In genomic region chr20:50824137-50824536, GRCh38 we compare ENCODE assay signal across 12 cellular contexts. TPM values are rescaled to one million over a fixed set of nuclear protein-coding genes. Genes with fewer than 3 reads are reported as not detected.
DNase-seq lines count a peak whose midpoint lies in the region; ATAC-seq, FAIRE-seq and TF ChIP-seq lines count a peak whose summit lies in the region.
"Had no signal": no experiment of that assay in that cellular context is flagged by ENCODE, and none has a peak within 500 bp of the region (broad histone marks: within the 10 kb centered on the region; RNA-seq: fewer than 3 reads in every experiment).

No MANE protein-coding gene starts in this region.

- DNase-seq in Right ventricle myocardium superior (peak; percentile 54), left ventricle myocardium inferior (no peak), astrocyte (ENCODE audit: low read depth) (peak; percentile 87), lower lobe of right lung (no peak), uterus (peak; percentile 26 to 62)
- no peak for DNase-seq in central memory CD4-positive, alpha-beta T cell
- DNase-seq: activated CD4-positive, alpha-beta T cell treated with anti-CD3 and anti-CD28 coated beads, Interleukin-2, amount 10 ng/mL, durations not matched to agents 24 days and 14 days; activated naive CD4-positive, alpha-beta T cell treated with anti-CD3 and anti-CD28 coated beads for 36 hours; NCI-H2107; SJCRH30 had no signal

- H3K4me3 ChIP-seq in left ventricle myocardium inferior, result no peak overlapping the region
- H3K4me3 ChIP-seq in astrocyte (ENCODE audit: insufficient read depth, low read depth, low read length), result no peak overlapping the region
- H3K4me3 ChIP-seq in lower lobe of right lung, result no peak overlapping the region
- no peak overlapping the region for H3K4me3 ChIP-seq in uterus
- H3K4me3 ChIP-seq: SJCRH30 had no signal

- TF ChIP-seq CTCF in left ventricle myocardium inferior (IDR thresholded peaks at IDR 0.05; ENCODE audit: borderline replicate concordance) (no peak), astrocyte (IDR thresholded peaks at IDR 0.05; ENCODE audit: insufficient read depth, low read depth, low read length) (no peak), lower lobe of right lung (IDR thresholded peaks at IDR 0.05) (no peak), uterus (IDR thresholded peaks at IDR 0.05) (no peak)

- no peaks in the 10 kb centered on the region for H3K79me2 ChIP-seq in astrocyte (ENCODE audit: insufficient read depth, low read length)

- H3K4me3 Mint-ChIP-seq in astrocyte (ENCODE audit: unreplicated experiment), result no peak overlapping the region
- H3K4me3 Mint-ChIP-seq: activated CD4-positive, alpha-beta T cell treated with anti-CD3 and anti-CD28 coated beads, Interleukin-2, amount 10 ng/mL, durations not matched to agents 24 days and 14 days; activated naive CD4-positive, alpha-beta T cell treated with anti-CD3 and anti-CD28 coated beads for 36 hours had no signal

- intact Hi-C loops in Right ventricle myocardium superior (cut with DNase I), result no loop called here
- intact Hi-C loops in left ventricle myocardium inferior (cut with micrococcal nuclease), result no loop called here
- intact Hi-C loops in lower lobe of right lung (cut with DNase I), result no loop called here
- intact Hi-C loops in uterus (cut with DNase I; ENCODE audit: low total_unique reads), result no loop called here

- no peak overlapping the region for H2AFZ ChIP-seq in astrocyte (ENCODE audit: low read depth, low read length)

- no peak overlapping the region for H3K27ac ChIP-seq in left ventricle myocardium inferior (replicated peaks)
- H3K27ac ChIP-seq in astrocyte (ENCODE audit: low read depth, low read length), result no peak overlapping the region
- no peak overlapping the region for H3K27ac ChIP-seq in lower lobe of right lung
- H3K27ac ChIP-seq in uterus, result no peak overlapping the region
- H3K27ac ChIP-seq: SJCRH30 had no signal

- no peaks in the 10 kb centered on the region for H3K27me3 Mint-ChIP-seq in astrocyte (ENCODE audit: low read depth, unreplicated experiment)
- H3K27me3 Mint-ChIP-seq: activated CD4-positive, alpha-beta T cell treated with anti-CD3 and anti-CD28 coated beads, Interleukin-2, amount 10 ng/mL, durations not matched to agents 24 days and 14 days had no signal

- H3K4me2 ChIP-seq in astrocyte (ENCODE audit: low read length), result peak overlapping the region; percentile 51

- no peaks in the 10 kb centered on the region for H3K36me3 ChIP-seq in left ventricle myocardium inferior
- H3K36me3 ChIP-seq in astrocyte (ENCODE audit: insufficient read depth, low read length), result no peaks in the 10 kb centered on the region
- no peaks in the 10 kb centered on the region for H3K36me3 ChIP-seq in lower lobe of right lung
- H3K36me3 ChIP-seq in uterus, result no peaks in the 10 kb centered on the region
- H3K36me3 ChIP-seq: SJCRH30 had no signal

- peaks cover 4% of the 10 kb centered on the region for H3K4me1 Mint-ChIP-seq in astrocyte (ENCODE audit: low read depth, unreplicated experiment)

- TF ChIP-seq POLR2A in uterus (IDR thresholded peaks at IDR 0.05), result no peak

- H3K9ac ChIP-seq in astrocyte (ENCODE audit: low read length), result no peak overlapping the region

- no peak overlapping the region for H3K27ac Mint-ChIP-seq in astrocyte (ENCODE audit: unreplicated experiment)
- H3K27ac Mint-ChIP-seq: activated CD4-positive, alpha-beta T cell treated with anti-CD3 and anti-CD28 coated beads, Interleukin-2, amount 10 ng/mL, durations not matched to agents 24 days and 14 days; activated naive CD4-positive, alpha-beta T cell treated with anti-CD3 and anti-CD28 coated beads for 36 hours had no signal

- peaks cover 21% of the 10 kb centered on the region for H3K36me3 Mint-ChIP-seq in astrocyte (ENCODE audit: low read depth, unreplicated experiment)

- H3K9me3 Mint-ChIP-seq in astrocyte (ENCODE audit: unreplicated experiment), result peaks cover 2% of the 10 kb centered on the region
- H3K9me3 Mint-ChIP-seq: activated naive CD4-positive, alpha-beta T cell treated with anti-CD3 and anti-CD28 coated beads for 36 hours had no signal

- H3K9me3 ChIP-seq in left ventricle myocardium inferior (replicated peaks) (no peaks in the 10 kb centered on the region), astrocyte (ENCODE audit: insufficient read depth, low read depth, low read length) (no peaks in the 10 kb centered on the region), lower lobe of right lung (no peaks in the 10 kb centered on the region), uterus (no peaks in the 10 kb centered on the region)
- H3K9me3 ChIP-seq: SJCRH30 had no signal

- H4K20me1 ChIP-seq in astrocyte (ENCODE audit: insufficient read depth, low read length), result no peaks in the 10 kb centered on the region

- no peaks in the 10 kb centered on the region for H3K4me1 ChIP-seq in left ventricle myocardium inferior
- H3K4me1 ChIP-seq in astrocyte (ENCODE audit: insufficient read depth, low read length), result peaks cover 8% of the 10 kb centered on the region
- no peaks in the 10 kb centered on the region for H3K4me1 ChIP-seq in lower lobe of right lung
- H3K4me1 ChIP-seq in uterus, result no peaks in the 10 kb centered on the region
- H3K4me1 ChIP-seq: SJCRH30 had no signal

- H3K27me3 ChIP-seq in left ventricle myocardium inferior (ENCODE audit: low read depth), result no peaks in the 10 kb centered on the region
- H3K27me3 ChIP-seq in astrocyte (ENCODE audit: insufficient read depth, low read length), result no peaks in the 10 kb centered on the region
- no peaks in the 10 kb centered on the region for H3K27me3 ChIP-seq in lower lobe of right lung (ENCODE audit: low read depth)
- no peaks in the 10 kb centered on the region for H3K27me3 ChIP-seq in uterus
- H3K27me3 ChIP-seq: SJCRH30 had no signal

- no peak for ATAC-seq in Right ventricle myocardium superior (ENCODE audit: poor library complexity)
- peak; percentile 23 to 60 for ATAC-seq in lower lobe of right lung
- ATAC-seq in GM19328 (IDR thresholded peaks at IDR 0.05; ENCODE audit: unreplicated experiment), result no peak
- ATAC-seq in HG02588 (IDR thresholded peaks at IDR 0.05; ENCODE audit: unreplicated experiment), result no peak

- no peak for FAIRE-seq in astrocyte (lab: Jason Lieb, UNC)

RNA-seq across cellular contexts. Expression of gene BCAS4, which starts 29.3 kb away (rescaled TPM):
- total RNA-seq in Right ventricle myocardium superior, result 2.6 TPM
- 2.1 TPM for total RNA-seq in left ventricle myocardium inferior
- total RNA-seq in astrocyte, result 13.2 and 16.7 TPM in 2 replicates
- 3.9 TPM for total RNA-seq in lower lobe of right lung
- 1 to 10 TPM in 2 of 4 donors, under 1 TPM in 1, not detected in 1; under 0.01 to 9.1 (median 3.5) TPM for total RNA-seq in uterus

Comparison
In these comparisons a context has a peak if more than half of its experiments do, and no peak if none do; other contexts are left out.
1. DNase-seq: peak in Right ventricle myocardium superior (single experiment), astrocyte (single experiment) and uterus (2 of 2); none in left ventricle myocardium inferior (single experiment), lower lobe of right lung (single experiment) and central memory CD4-positive, alpha-beta T cell (single experiment).
2. ATAC-seq: peak in lower lobe of right lung (2 of 2); none in Right ventricle myocardium superior (single experiment), GM19328 (single experiment) and HG02588 (single experiment).